ENCODE assay signal across 26 cellular contexts in the genomic region with DNA sequence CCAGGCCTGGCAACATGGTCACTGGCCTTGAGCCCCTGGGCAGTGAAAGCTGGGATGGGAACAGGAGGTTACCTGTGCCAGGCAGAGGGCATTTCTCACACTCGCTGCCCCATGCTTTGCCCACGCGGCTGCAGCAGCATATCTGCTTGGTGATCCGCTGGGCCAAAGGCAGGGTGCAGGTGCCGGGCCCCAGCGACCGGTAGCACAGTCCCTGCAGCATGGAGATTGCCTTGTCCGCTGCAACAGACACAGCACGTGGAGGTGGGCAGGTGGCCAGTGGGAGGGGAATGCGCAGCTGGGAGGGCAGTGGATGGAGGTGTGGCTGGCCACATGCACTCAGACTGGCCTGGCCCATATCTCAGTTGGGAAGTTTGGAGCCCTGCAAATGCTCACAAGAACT.
"Had no signal": no experiment of that assay in that cellular context is flagged by ENCODE, and none has a peak within 500 bp of the region (broad histone marks: within the 10 kb centered on the region; RNA-seq: fewer than 3 reads in every experiment).

No MANE protein-coding gene starts in this region.

- H3K9me3 ChIP-seq: esophagus muscularis mucosa, gastroesophageal sphincter, heart left ventricle, mucosa of descending colon, psoas muscle, sigmoid colon, stomach, thyroid gland had no signal

- H3K36me3 ChIP-seq: gastroesophageal sphincter, sigmoid colon, stomach, thyroid gland had no signal

- FAIRE-seq: colon, kidney had no signal

- H3K4me3 ChIP-seq: dorsolateral prefrontal cortex, esophagus muscularis mucosa, gastroesophageal sphincter, heart left ventricle, hepatocyte, lung, mucosa of descending colon, psoas muscle, sigmoid colon, stomach, thyroid gland had no signal

- H3K4me2 ChIP-seq: hepatocyte had no signal

- H3K4me1 ChIP-seq: foreskin keratinocyte, sigmoid colon had no signal

- H2AFZ ChIP-seq: hepatocyte had no signal

- H3K79me2 ChIP-seq: hepatocyte had no signal

- ATAC-seq: foreskin keratinocyte; gastroesophageal sphincter; heart left ventricle; left lobe of liver; mucosa of descending colon; natural killer cell treated with Interleukin-12 subunit alpha and Interleukin-12 subunit beta and Interleukin-15 and Interleukin-18, amount 100 ng/mL, for 72 hours; psoas muscle; right cardiac atrium; stimulated activated effector memory CD8-positive, alpha-beta T cell treated with anti-CD3 and anti-CD28 coated beads, Interleukin-12 subunit alpha, Interleukin-12 subunit beta, amount 100 ng/mL, for 72 hours had no signal

- H3K27me3 ChIP-seq: dorsolateral prefrontal cortex, esophagus muscularis mucosa, foreskin keratinocyte, gastroesophageal sphincter, heart left ventricle, hepatocyte, sigmoid colon, thyroid gland had no signal

- H3K27ac ChIP-seq: dorsolateral prefrontal cortex, epithelial cell of prostate, esophagus muscularis mucosa, foreskin keratinocyte, gastroesophageal sphincter, heart left ventricle, hepatocyte, psoas muscle, sigmoid colon, stomach had no signal

- DNase-seq: dorsolateral prefrontal cortex; effector CD4-positive, alpha-beta T cell; foreskin keratinocyte; kidney; mesenchymal stem cell; mucosa of descending colon; naive B cell; psoas muscle; sigmoid colon; stimulated activated CD4-positive, alpha-beta T cell treated with anti-CD3 and anti-CD28 coated beads, Interleukin-2, amount 100 ng/mL, for 24 hours; stimulated activated CD4-positive, alpha-beta T cell treated with anti-CD3 and anti-CD28 coated beads, Interleukin-4, amount 100 ng/mL, for 24 hours; stimulated activated naive CD4-positive, alpha-beta T cell treated with Interleukin-2 at 50 U/mL for 16 hours; stomach; thyroid gland; trophoblast cell had no signal
